ENCODE assay signal across 2 cellular contexts in genomic region chr9:109797509-109797908, GRCh38.
TF ChIP-seq lines count a peak whose summit lies in the region.

No MANE protein-coding gene starts in this region.

TF ChIP-seq in liver, 16 proteins besides CTCF, POLR2A, EP300 and RAD21 (continued from another document):
- TF ChIP-seq, protein P1, sequence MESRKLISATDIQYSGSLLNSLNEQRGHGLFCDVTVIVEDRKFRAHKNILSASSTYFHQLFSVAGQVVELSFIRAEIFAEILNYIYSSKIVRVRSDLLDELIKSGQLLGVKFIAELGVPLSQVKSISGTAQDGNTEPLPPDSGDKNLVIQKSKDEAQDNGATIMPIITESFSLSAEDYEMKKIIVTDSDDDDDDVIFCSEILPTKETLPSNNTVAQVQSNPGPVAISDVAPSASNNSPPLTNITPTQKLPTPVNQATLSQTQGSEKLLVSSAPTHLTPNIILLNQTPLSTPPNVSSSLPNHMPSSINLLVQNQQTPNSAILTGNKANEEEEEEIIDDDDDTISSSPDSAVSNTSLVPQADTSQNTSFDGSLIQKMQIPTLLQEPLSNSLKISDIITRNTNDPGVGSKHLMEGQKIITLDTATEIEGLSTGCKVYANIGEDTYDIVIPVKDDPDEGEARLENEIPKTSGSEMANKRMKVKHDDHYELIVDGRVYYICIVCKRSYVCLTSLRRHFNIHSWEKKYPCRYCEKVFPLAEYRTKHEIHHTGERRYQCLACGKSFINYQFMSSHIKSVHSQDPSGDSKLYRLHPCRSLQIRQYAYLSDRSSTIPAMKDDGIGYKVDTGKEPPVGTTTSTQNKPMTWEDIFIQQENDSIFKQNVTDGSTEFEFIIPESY (IDR thresholded peaks at IDR 0.05), result no peak
- TF ChIP-seq, protein P2, sequence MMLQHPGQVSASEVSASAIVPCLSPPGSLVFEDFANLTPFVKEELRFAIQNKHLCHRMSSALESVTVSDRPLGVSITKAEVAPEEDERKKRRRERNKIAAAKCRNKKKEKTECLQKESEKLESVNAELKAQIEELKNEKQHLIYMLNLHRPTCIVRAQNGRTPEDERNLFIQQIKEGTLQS (IDR thresholded peaks at IDR 0.05), result no peak
- TF ChIP-seq, protein P3, sequence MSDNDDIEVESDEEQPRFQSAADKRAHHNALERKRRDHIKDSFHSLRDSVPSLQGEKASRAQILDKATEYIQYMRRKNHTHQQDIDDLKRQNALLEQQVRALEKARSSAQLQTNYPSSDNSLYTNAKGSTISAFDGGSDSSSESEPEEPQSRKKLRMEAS (IDR thresholded peaks at IDR 0.05), result peak; percentile 81
- TF ChIP-seq HNF4A (conservative IDR thresholded peaks at IDR 0.05), result peak; percentile 36 to 58
- TF ChIP-seq SP1 (IDR thresholded peaks at IDR 0.05), result no peak
- TF ChIP-seq HNF4G (IDR thresholded peaks at IDR 0.05), result no peak
- TF ChIP-seq REST (IDR thresholded peaks at IDR 0.05), result no peak
- peak in 1 of 2 donors; percentile 51 for TF ChIP-seq JUND (IDR thresholded peaks at IDR 0.05)
- peak; percentile 50 for TF ChIP-seq YY1 (IDR thresholded peaks at IDR 0.05)

TF ChIP-seq in HepG2, 621 proteins besides CTCF, POLR2A, EP300 and RAD21 (continued from another document):
- no peak for TF ChIP-seq ZXDC (CRISPR knock-in tag; IDR thresholded peaks at IDR 0.05)
- TF ChIP-seq ZNF251 (CRISPR knock-in tag; IDR thresholded peaks at IDR 0.05), result no peak
- TF ChIP-seq ZFP82 (CRISPR knock-in tag; IDR thresholded peaks at IDR 0.05; ENCODE audit: borderline replicate concordance), result no peak
- no peak for TF ChIP-seq MBD4 (IDR thresholded peaks at IDR 0.05; ENCODE audit: borderline replicate concordance, low read length)
- TF ChIP-seq TIGD3 (CRISPR knock-in tag; IDR thresholded peaks at IDR 0.05; ENCODE audit: borderline replicate concordance), result no peak
- TF ChIP-seq FOXJ3 (CRISPR knock-in tag; IDR thresholded peaks at IDR 0.05; ENCODE audit: borderline replicate concordance), result no peak
- no peak for TF ChIP-seq ZUFSP (CRISPR knock-in tag; IDR thresholded peaks at IDR 0.05; ENCODE audit: borderline replicate concordance)
- TF ChIP-seq SMARCC2 (IDR thresholded peaks at IDR 0.05), result no peak
- TF ChIP-seq, protein P4, sequence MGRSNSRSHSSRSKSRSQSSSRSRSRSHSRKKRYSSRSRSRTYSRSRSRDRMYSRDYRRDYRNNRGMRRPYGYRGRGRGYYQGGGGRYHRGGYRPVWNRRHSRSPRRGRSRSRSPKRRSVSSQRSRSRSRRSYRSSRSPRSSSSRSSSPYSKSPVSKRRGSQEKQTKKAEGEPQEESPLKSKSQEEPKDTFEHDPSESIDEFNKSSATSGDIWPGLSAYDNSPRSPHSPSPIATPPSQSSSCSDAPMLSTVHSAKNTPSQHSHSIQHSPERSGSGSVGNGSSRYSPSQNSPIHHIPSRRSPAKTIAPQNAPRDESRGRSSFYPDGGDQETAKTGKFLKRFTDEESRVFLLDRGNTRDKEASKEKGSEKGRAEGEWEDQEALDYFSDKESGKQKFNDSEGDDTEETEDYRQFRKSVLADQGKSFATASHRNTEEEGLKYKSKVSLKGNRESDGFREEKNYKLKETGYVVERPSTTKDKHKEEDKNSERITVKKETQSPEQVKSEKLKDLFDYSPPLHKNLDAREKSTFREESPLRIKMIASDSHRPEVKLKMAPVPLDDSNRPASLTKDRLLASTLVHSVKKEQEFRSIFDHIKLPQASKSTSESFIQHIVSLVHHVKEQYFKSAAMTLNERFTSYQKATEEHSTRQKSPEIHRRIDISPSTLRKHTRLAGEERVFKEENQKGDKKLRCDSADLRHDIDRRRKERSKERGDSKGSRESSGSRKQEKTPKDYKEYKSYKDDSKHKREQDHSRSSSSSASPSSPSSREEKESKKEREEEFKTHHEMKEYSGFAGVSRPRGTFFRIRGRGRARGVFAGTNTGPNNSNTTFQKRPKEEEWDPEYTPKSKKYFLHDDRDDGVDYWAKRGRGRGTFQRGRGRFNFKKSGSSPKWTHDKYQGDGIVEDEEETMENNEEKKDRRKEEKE (IDR thresholded peaks at IDR 0.05), result no peak
- no peak for TF ChIP-seq CHCHD3 (CRISPR knock-in tag; IDR thresholded peaks at IDR 0.05)
